ENCODE assay signal across 13 cellular contexts in genomic region chr5:107470007-107470582, GRCh38.
DNase-seq lines count a peak whose midpoint lies in the region; ATAC-seq and TF ChIP-seq lines count a peak whose summit lies in the region.
"Had no signal": no experiment of that assay in that cellular context is flagged by ENCODE, and none has a peak within 500 bp of the region (broad histone marks: within the 10 kb centered on the region; RNA-seq: fewer than 3 reads in every experiment).

No MANE protein-coding gene starts in this region.

- no peak overlapping the region for H3K18ac ChIP-seq in trophoblast cell (ENCODE audit: low read length)

- H3K9ac ChIP-seq in trophoblast cell (ENCODE audit: low read length), result no peak overlapping the region

- intact Hi-C loops in stomach (cut with DNase I; ENCODE audit: low total_unique reads), result no loop called here

- no peak overlapping the region for H3K23ac ChIP-seq in trophoblast cell (ENCODE audit: low read length)

- DNase-seq in NOMO-1 treated with DMSO at 0.1 percent for 48 hours (lab: John Stamatoyannopoulos, UW; ENCODE audit: unreplicated experiment) (peak; percentile 4), NOMO-1 (lab: John Stamatoyannopoulos, UW; ENCODE audit: unreplicated experiment in 2 of 2) (no peak), SJSA1 (ENCODE audit: low read depth in 1 of 2, low spot score in 2 of 2) (peak in 1 of 2 experiments; percentile 63), foreskin melanocyte (peak; percentile 28), stomach (no peak), trophoblast cell (no peak)
- DNase-seq: activated CD4-positive, alpha-beta memory T cell treated with anti-CD3 and anti-CD28 coated beads for 36 hours; NCI-H748 treated with DMSO at 0.1 percent for 48 hours; testis had no signal

- H3K4me3 ChIP-seq in SJSA1, result no peak overlapping the region
- H3K4me3 ChIP-seq in stomach, result no peak overlapping the region
- no peak overlapping the region for H3K4me3 ChIP-seq in trophoblast cell (ENCODE audit: low read depth, low read length)
- H3K4me3 ChIP-seq: testis had no signal

- 51 to 68% (median 59%) methylated on average over 2 of the region's 2 CpGs for WGBS in stomach, 5 donors
- no CpG with 5 or more reads among the region's 2 CpGs for whole genome bisulfite sequencing in trophoblast cell (ENCODE audit: extremely low coverage, insufficient coverage, insufficient read length)

- no peak overlapping the region for H4K12ac ChIP-seq in trophoblast cell (ENCODE audit: low read depth, low read length)

- no peak overlapping the region for H4K91ac ChIP-seq in trophoblast cell (ENCODE audit: low read depth, low read length)

- H3K4me1 Mint-ChIP-seq in stimulated activated memory B cell treated with anti-CD40 and anti-IgM and Interleukin-4, amounts not matched to agents 10 μg/mL and 1 μg/mL and 100 μg/mL, for 72 hours, result peaks cover 6% of the 10 kb centered on the region
- H3K4me1 Mint-ChIP-seq: activated naive CD4-positive, alpha-beta T cell treated with anti-CD3 and anti-CD28 coated beads, Interleukin-2, amount 50 U/mL, for 24 hours had no signal

- H3K27ac Mint-ChIP-seq in stimulated activated memory B cell treated with anti-CD40 and anti-IgM and Interleukin-4, amounts not matched to agents 10 μg/mL and 1 μg/mL and 100 μg/mL, for 72 hours, result no peak overlapping the region
- H3K27ac Mint-ChIP-seq: activated CD4-positive, alpha-beta memory T cell treated with anti-CD3 and anti-CD28 coated beads for 36 hours; activated naive CD4-positive, alpha-beta T cell treated with anti-CD3 and anti-CD28 coated beads, Interleukin-2, amount 50 U/mL, for 24 hours; dendritic cell treated with granulocyte-macrophage colony-stimulating factor and Interleukin-4, amounts not matched to agents 40 ng/mL and 50 ng/mL, for 4 days had no signal

- no peaks in the 10 kb centered on the region for H3K27me3 ChIP-seq in SJSA1 (replicated peaks)
- no peaks in the 10 kb centered on the region for H3K27me3 ChIP-seq in stomach
- H3K27me3 ChIP-seq in trophoblast cell (ENCODE audit: insufficient read depth, low read length), result no peaks in the 10 kb centered on the region
- H3K27me3 ChIP-seq: testis had no signal

- no peaks in the 10 kb centered on the region for H3K27me3 Mint-ChIP-seq in stimulated activated memory B cell treated with anti-CD40 and anti-IgM and Interleukin-4, amounts not matched to agents 10 μg/mL and 1 μg/mL and 100 μg/mL, for 72 hours
- H3K27me3 Mint-ChIP-seq: activated naive CD4-positive, alpha-beta T cell treated with anti-CD3 and anti-CD28 coated beads, Interleukin-2, amount 50 U/mL, for 24 hours; dendritic cell treated with granulocyte-macrophage colony-stimulating factor and Interleukin-4, amounts not matched to agents 40 ng/mL and 50 ng/mL, for 4 days had no signal

- no peak overlapping the region for H2BK12ac ChIP-seq in trophoblast cell (ENCODE audit: low read length)

- TF ChIP-seq CTCF in stomach (IDR thresholded peaks at IDR 0.05), result no peak

- no peaks in the 10 kb centered on the region for H3K36me3 ChIP-seq in SJSA1
- H3K36me3 ChIP-seq in stomach, result no peaks in the 10 kb centered on the region
- H3K36me3 ChIP-seq in trophoblast cell (ENCODE audit: control insufficient read depth in 1 of 2, insufficient read depth in 2 of 2, low read length in 2 of 2), result no peaks in the 10 kb centered on the region

- peaks cover 62% of the 10 kb centered on the region for H3K4me1 ChIP-seq in SJSA1 (replicated peaks)
- H3K4me1 ChIP-seq in stomach, result peaks cover 10 to 45% (median 17%) of the 10 kb centered on the region in 4 donors
- H3K4me1 ChIP-seq in trophoblast cell (ENCODE audit: control insufficient read depth in 1 of 2, insufficient read depth in 2 of 2, low read length in 2 of 2), result peaks cover 20 to 22% of the 10 kb centered on the region in 2 experiments
- H3K4me1 ChIP-seq: testis had no signal

- no peak overlapping the region for H2AFZ ChIP-seq in trophoblast cell (ENCODE audit: insufficient read depth, low read length, poor library complexity)

- H3K9me3 ChIP-seq in SJSA1 (replicated peaks), result no peaks in the 10 kb centered on the region
- H3K9me3 ChIP-seq in stomach, result no peaks in the 10 kb centered on the region
- no peaks in the 10 kb centered on the region for H3K9me3 ChIP-seq in trophoblast cell (ENCODE audit: insufficient read depth, low read depth, low read length)
- H3K9me3 ChIP-seq: testis had no signal

- H2AK5ac ChIP-seq in trophoblast cell (ENCODE audit: low read length), result no peak overlapping the region

- no peak overlapping the region for H3K4me2 ChIP-seq in trophoblast cell (ENCODE audit: low read length)

- no peak overlapping the region for H2BK120ac ChIP-seq in trophoblast cell (ENCODE audit: insufficient read depth, low read length, poor library complexity)

- no peak for TF ChIP-seq EP300 in stomach (IDR thresholded peaks at IDR 0.05)

- no peak for TF ChIP-seq POLR2A in stomach (IDR thresholded peaks at IDR 0.05)

- H2BK5ac ChIP-seq in trophoblast cell (ENCODE audit: low read depth, low read length, poor library complexity), result no peak overlapping the region

- H3K4me3 Mint-ChIP-seq in stimulated activated memory B cell treated with anti-CD40 and anti-IgM and Interleukin-4, amounts not matched to agents 10 μg/mL and 1 μg/mL and 100 μg/mL, for 72 hours, result no peak overlapping the region
- H3K4me3 Mint-ChIP-seq: activated CD4-positive, alpha-beta memory T cell treated with anti-CD3 and anti-CD28 coated beads for 36 hours; activated naive CD4-positive, alpha-beta T cell treated with anti-CD3 and anti-CD28 coated beads, Interleukin-2, amount 50 U/mL, for 24 hours; dendritic cell treated with granulocyte-macrophage colony-stimulating factor and Interleukin-4, amounts not matched to agents 40 ng/mL and 50 ng/mL, for 4 days had no signal

- no peak overlapping the region for H3K4ac ChIP-seq in trophoblast cell (ENCODE audit: low read depth, low read length)

- no peak overlapping the region for H4K8ac ChIP-seq in trophoblast cell (ENCODE audit: low read depth, low read length)

- H3K9me3 Mint-ChIP-seq in stimulated activated memory B cell treated with anti-CD40 and anti-IgM and Interleukin-4, amounts not matched to agents 10 μg/mL and 1 μg/mL and 100 μg/mL, for 72 hours, result no peaks in the 10 kb centered on the region
- H3K9me3 Mint-ChIP-seq: activated CD4-positive, alpha-beta memory T cell treated with anti-CD3 and anti-CD28 coated beads for 36 hours; dendritic cell treated with granulocyte-macrophage colony-stimulating factor and Interleukin-4, amounts not matched to agents 40 ng/mL and 50 ng/mL, for 4 days had no signal

- H3K79me2 ChIP-seq in trophoblast cell (ENCODE audit: control insufficient read depth, insufficient read depth, low read length, poor library complexity), result peaks cover 3% of the 10 kb centered on the region

- H3K79me1 ChIP-seq in trophoblast cell (ENCODE audit: low read length), result peaks cover 18% of the 10 kb centered on the region

- H3K27ac ChIP-seq in SJSA1 (peak overlapping the region; percentile 78), stomach (peak overlapping the region in 3 of 5 donors; percentile 67 to 77 (median 75)), trophoblast cell (ENCODE audit: low read depth, low read length) (no peak overlapping the region)
- H3K27ac ChIP-seq: testis had no signal

- H3K14ac ChIP-seq in trophoblast cell (ENCODE audit: low read length), result no peak overlapping the region

- no peak for ATAC-seq in stimulated activated memory B cell treated with anti-CD40 and anti-IgM and Interleukin-4, amounts not matched to agents 10 μg/mL and 1 μg/mL and 100 μg/mL, for 72 hours
- no peak for ATAC-seq in GM19455 (IDR thresholded peaks at IDR 0.05; ENCODE audit: unreplicated experiment)

- H3K36me3 Mint-ChIP-seq in stimulated activated memory B cell treated with anti-CD40 and anti-IgM and Interleukin-4, amounts not matched to agents 10 μg/mL and 1 μg/mL and 100 μg/mL, for 72 hours, result no peaks in the 10 kb centered on the region
- H3K36me3 Mint-ChIP-seq: activated CD4-positive, alpha-beta memory T cell treated with anti-CD3 and anti-CD28 coated beads for 36 hours; activated naive CD4-positive, alpha-beta T cell treated with anti-CD3 and anti-CD28 coated beads, Interleukin-2, amount 50 U/mL, for 24 hours had no signal

Comparison
In these comparisons a context has a peak if more than half of its experiments do, and no peak if none do; other contexts are left out.
1. DNase-seq: peak in NOMO-1 treated with DMSO at 0.1 percent for 48 hours (single experiment) and foreskin melanocyte (single experiment); none in NOMO-1 (0 of 2), stomach (single experiment) and trophoblast cell (0 of 2).